ENCODE assay signal across 20 cellular contexts in genomic region chr20:56382696-56383095, GRCh38. TPM values are rescaled to one million over a fixed set of nuclear protein-coding genes. Genes with fewer than 3 reads are reported as not detected.
A peak's percentile ranks its signal among the peaks of the same experiment; 100 is the strongest.
DNase-seq lines count a peak whose midpoint lies in the region; ATAC-seq and TF ChIP-seq lines count a peak whose summit lies in the region.
"Had no signal": no experiment of that assay in that cellular context is flagged by ENCODE, and none has a peak within 500 bp of the region (broad histone marks: within the 10 kb centered on the region; RNA-seq: fewer than 3 reads in every experiment).

No MANE protein-coding gene starts in this region.

- TF ChIP-seq CTCF in MCF 10A (IDR thresholded peaks at IDR 0.05; ENCODE audit: unreplicated experiment) (no peak), breast epithelium (IDR thresholded peaks at IDR 0.05) (no peak), glutamatergic neuron (IDR thresholded peaks at IDR 0.05; ENCODE audit: partially characterized antibody, unreplicated experiment) (no peak), osteocyte (IDR thresholded peaks at IDR 0.05) (no peak), stomach (IDR thresholded peaks at IDR 0.05) (no peak)

- H3K36me3 ChIP-seq in breast epithelium (no peaks in the 10 kb centered on the region), stomach (peaks cover 0 to 58% (median 8%) of the 10 kb centered on the region in 4 donors)

- H3K27me3 ChIP-seq in breast epithelium, result no peaks in the 10 kb centered on the region
- no peaks in the 10 kb centered on the region for H3K27me3 ChIP-seq in stomach

- H3K36me3 Mint-ChIP-seq in MCF 10A (ENCODE audit: insufficient read depth, unreplicated experiment) (peaks cover 38% of the 10 kb centered on the region), glutamatergic neuron (ENCODE audit: unreplicated experiment) (no peaks in the 10 kb centered on the region), osteocyte (ENCODE audit: unreplicated experiment) (peaks cover 3% of the 10 kb centered on the region)
- peaks cover 87% of the 10 kb centered on the region for H3K36me3 Mint-ChIP-seq in activated T-helper 2 cell treated with anti-CD3 and anti-CD28 coated beads, Interferon-gamma antibody, Interleukin-2, Interleukin-4, amounts not matched to agents 10 μg/mL and 5 μg/mL and 100 μg/mL, durations not matched to agents 14 hours and 24 hours and 36 hours (ENCODE audit: low read depth)

- H3K4me1 ChIP-seq in breast epithelium (no peaks in the 10 kb centered on the region), stomach (peaks cover 0 to 10% (median 5%) of the 10 kb centered on the region in 4 donors)

- H3K27me3 Mint-ChIP-seq in MCF 10A (ENCODE audit: insufficient read depth, unreplicated experiment) (no peaks in the 10 kb centered on the region), glutamatergic neuron (ENCODE audit: unreplicated experiment) (peaks cover 4% of the 10 kb centered on the region), osteocyte (ENCODE audit: unreplicated experiment) (no peaks in the 10 kb centered on the region)
- no peaks in the 10 kb centered on the region for H3K27me3 Mint-ChIP-seq in activated T-helper 2 cell treated with anti-CD3 and anti-CD28 coated beads, Interferon-gamma antibody, Interleukin-2, Interleukin-4, amounts not matched to agents 10 μg/mL and 5 μg/mL and 100 μg/mL, durations not matched to agents 14 hours and 24 hours and 36 hours (ENCODE audit: low read depth)
- H3K27me3 Mint-ChIP-seq: B cell had no signal

- no peaks in the 10 kb centered on the region for H3K9me3 ChIP-seq in breast epithelium
- H3K9me3 ChIP-seq in stomach, result no peaks in the 10 kb centered on the region

- H3K4me3 Mint-ChIP-seq in MCF 10A (ENCODE audit: unreplicated experiment) (no peak overlapping the region), glutamatergic neuron (ENCODE audit: unreplicated experiment) (peak overlapping the region; percentile 78), osteocyte (ENCODE audit: unreplicated experiment) (no peak overlapping the region)
- no peak overlapping the region for H3K4me3 Mint-ChIP-seq in activated T-helper 2 cell treated with anti-CD3 and anti-CD28 coated beads, Interferon-gamma antibody, Interleukin-2, Interleukin-4, amounts not matched to agents 10 μg/mL and 5 μg/mL and 100 μg/mL, durations not matched to agents 14 hours and 24 hours and 36 hours (ENCODE audit: low read depth)
- H3K4me3 Mint-ChIP-seq: B cell, CD14-positive monocyte, H9 had no signal

- BruUV-seq in MCF 10A (replicated peaks; lab: Mats Ljungman, UMichigan), result no TSS peak

- DNase-seq in MCF 10A (ENCODE audit: unreplicated experiment), result no peak
- no peak for DNase-seq in breast epithelium (ENCODE audit: low spot score in 2 of 2)
- no peak for DNase-seq in activated T-helper 2 cell treated with anti-CD3 and anti-CD28 coated beads, Interferon-gamma antibody, Interleukin-2, Interleukin-4, amounts not matched to agents 10 μg/mL and 5 μg/mL and 100 μg/mL, durations not matched to agents 14 hours and 24 hours and 36 hours (ENCODE audit: low spot score)
- DNase-seq in glutamatergic neuron, result no peak
- DNase-seq in osteocyte (ENCODE audit: extremely low spot score, unreplicated experiment), result no peak
- DNase-seq in sciatic nerve (ENCODE audit: low spot score), result no peak
- no peak for DNase-seq in NCI-H146 (lab: John Stamatoyannopoulos, UW)
- no peak for DNase-seq in stomach
- DNase-seq: GM23248; H9; KG1; NCI-H187 treated with DMSO at 0.1 percent for 48 hours; NCI-H510A; NCI-H748 treated with DMSO at 0.1 percent for 48 hours; NK-92 treated with Interleukin-12 subunit alpha and Interleukin-12 subunit beta, amount 100 ng/mL, for 24 hours; SIG-M5 had no signal

- H3K4me1 Mint-ChIP-seq in MCF 10A (ENCODE audit: insufficient read depth, unreplicated experiment) (peaks cover 11% of the 10 kb centered on the region), glutamatergic neuron (ENCODE audit: low read depth, unreplicated experiment) (peaks cover 31% of the 10 kb centered on the region), osteocyte (ENCODE audit: unreplicated experiment) (peaks cover 17% of the 10 kb centered on the region)
- peaks cover 56% of the 10 kb centered on the region for H3K4me1 Mint-ChIP-seq in activated T-helper 2 cell treated with anti-CD3 and anti-CD28 coated beads, Interferon-gamma antibody, Interleukin-2, Interleukin-4, amounts not matched to agents 10 μg/mL and 5 μg/mL and 100 μg/mL, durations not matched to agents 14 hours and 24 hours and 36 hours (ENCODE audit: low read depth)
- H3K4me1 Mint-ChIP-seq: B cell had no signal

- H3K27ac Mint-ChIP-seq in MCF 10A (ENCODE audit: low read depth, unreplicated experiment), result peak overlapping the region; percentile 49
- peak overlapping the region; percentile 46 for H3K27ac Mint-ChIP-seq in activated T-helper 2 cell treated with anti-CD3 and anti-CD28 coated beads, Interferon-gamma antibody, Interleukin-2, Interleukin-4, amounts not matched to agents 10 μg/mL and 5 μg/mL and 100 μg/mL, durations not matched to agents 14 hours and 24 hours and 36 hours
- peak overlapping the region; percentile 94 for H3K27ac Mint-ChIP-seq in glutamatergic neuron (ENCODE audit: unreplicated experiment)
- peak overlapping the region; percentile 83 for H3K27ac Mint-ChIP-seq in osteocyte (ENCODE audit: unreplicated experiment)
- H3K27ac Mint-ChIP-seq: B cell had no signal

- no peak for TF ChIP-seq EP300 in stomach (IDR thresholded peaks at IDR 0.05)

- TF ChIP-seq POLR2A in breast epithelium (IDR thresholded peaks at IDR 0.05) (no peak), stomach (IDR thresholded peaks at IDR 0.05) (no peak)

- no peak overlapping the region for H3K27ac ChIP-seq in breast epithelium
- H3K27ac ChIP-seq in stomach, result no peak overlapping the region
- H3K27ac ChIP-seq: GM23248 had no signal

- ATAC-seq in sciatic nerve, result no peak
- ATAC-seq: Panc1 had no signal

- H3K4me3 ChIP-seq in breast epithelium, result no peak overlapping the region
- H3K4me3 ChIP-seq in stomach, result no peak overlapping the region
- H3K4me3 ChIP-seq: GM23248 had no signal

- H3K9me3 Mint-ChIP-seq in MCF 10A (ENCODE audit: unreplicated experiment) (no peaks in the 10 kb centered on the region), glutamatergic neuron (ENCODE audit: unreplicated experiment) (peaks cover 4% of the 10 kb centered on the region), osteocyte (ENCODE audit: unreplicated experiment) (no peaks in the 10 kb centered on the region)
- no peaks in the 10 kb centered on the region for H3K9me3 Mint-ChIP-seq in activated T-helper 2 cell treated with anti-CD3 and anti-CD28 coated beads, Interferon-gamma antibody, Interleukin-2, Interleukin-4, amounts not matched to agents 10 μg/mL and 5 μg/mL and 100 μg/mL, durations not matched to agents 14 hours and 24 hours and 36 hours
- H3K9me3 Mint-ChIP-seq: H9 had no signal

- CTCF ChIA-PET in MCF 10A (lab: Yijun Ruan, JAX), result interaction anchor here (0.7 to 1.4 kb wide), 4 partner anchors 9 to 195 kb away, joined by 3 to 4 read pairs (median 4); partner anchors contain the start of gene AURKA

- intact Hi-C loops in MCF 10A (cut with micrococcal nuclease) (no loop called here), breast epithelium (cut with DNase I; ENCODE audit: low total_unique reads) (no loop called here), sciatic nerve (cut with DNase I) (no loop called here), stomach (cut with DNase I; ENCODE audit: low total_unique reads) (no loop called here)
- intact Hi-C loops in activated T-helper 2 cell treated with anti-CD3 and anti-CD28 coated beads, Interferon-gamma antibody, Interleukin-2, Interleukin-4, amounts not matched to agents 10 μg/mL and 5 μg/mL and 100 μg/mL, durations not matched to agents 14 hours and 24 hours and 36 hours (cut with micrococcal nuclease), result no loop called here

- 37 to 57% (median 44%) methylated on average over 4 of the region's 4 CpGs for WGBS in stomach, 5 donors

- POLR2A ChIA-PET in MCF 10A (lab: Yijun Ruan, JAX), result interaction anchor here (1.1 to 4.9 kb wide), 3 partner anchors 9 to 24 kb away, joined by 4 to 32 read pairs (median 14); partner anchors contain the start of genes AURKA, CSTF1 and FAM210B

RNA-seq across cellular contexts. Expression of gene AURKA, which starts 9.3 kb away (rescaled TPM):
- total RNA-seq in MCF 10A (2022) (65.8 and 75.3 TPM in 2 replicates), breast epithelium (1 to 10 TPM in 2 of 3 donors, under 1 TPM in 1; 0.98 to 2.2 (median 1.6) TPM), glutamatergic neuron (ENCODE audit: unreplicated experiment) (12.4 TPM), osteocyte (10.4 and 11.7 TPM in 2 replicates), sciatic nerve (1.4 TPM), stomach (10 to 100 TPM in 2 of 5 donors, 1 to 10 TPM in 2, under 1 TPM in 1; 0.45 to 27.7 (median 7.0) TPM)
- 64.8 and 71.1 TPM in 2 replicates for total RNA-seq in activated T-helper 2 cell treated with anti-CD3 and anti-CD28 coated beads, Interferon-gamma antibody, Interleukin-2, Interleukin-4, amounts not matched to agents 10 μg/mL and 5 μg/mL and 100 μg/mL, durations not matched to agents 14 hours and 24 hours and 36 hours
- polyA plus RNA-seq in stomach, result 1 to 10 TPM; 5.1 to 8.3 (median 6.7) TPM

RNA-seq across cellular contexts. Expression of gene CSTF1, which starts 9.7 kb away (rescaled TPM):
- 30.1 and 35.1 TPM in 2 replicates for total RNA-seq in MCF 10A (2022)
- total RNA-seq in breast epithelium, result 10 to 100 TPM; 17.1 to 53.4 (median 35.7) TPM
- 51.2 and 52.1 TPM in 2 replicates for total RNA-seq in activated T-helper 2 cell treated with anti-CD3 and anti-CD28 coated beads, Interferon-gamma antibody, Interleukin-2, Interleukin-4, amounts not matched to agents 10 μg/mL and 5 μg/mL and 100 μg/mL, durations not matched to agents 14 hours and 24 hours and 36 hours
- 25.6 TPM for total RNA-seq in glutamatergic neuron (ENCODE audit: unreplicated experiment)
- 36.2 and 38.6 TPM in 2 replicates for total RNA-seq in osteocyte
- total RNA-seq in sciatic nerve, result 25.3 TPM
- 10 to 100 TPM in 4 of 5 donors, 1 to 10 TPM in 1; 9.3 to 86.2 (median 23.9) TPM for total RNA-seq in stomach
- polyA plus RNA-seq in stomach, result 10 to 100 TPM in 1 of 3 donors, 1 to 10 TPM in 2; 7.1 to 12.8 (median 8.7) TPM

RNA-seq across cellular contexts. Expression of gene FAM210B, which starts 23.9 kb away (rescaled TPM):
- total RNA-seq in MCF 10A (2022) (37.7 and 38.2 TPM in 2 replicates), breast epithelium (10 to 100 TPM; 62.6 to 100.0 (median 80.8) TPM), glutamatergic neuron (ENCODE audit: unreplicated experiment) (86.1 TPM), osteocyte (46.9 and 50.6 TPM in 2 replicates), sciatic nerve (76.0 TPM), stomach (10 to 100 TPM; 11.3 to 33.8 (median 26.1) TPM)
- 9.2 TPM in 2 replicates for total RNA-seq in activated T-helper 2 cell treated with anti-CD3 and anti-CD28 coated beads, Interferon-gamma antibody, Interleukin-2, Interleukin-4, amounts not matched to agents 10 μg/mL and 5 μg/mL and 100 μg/mL, durations not matched to agents 14 hours and 24 hours and 36 hours
- 10 to 100 TPM; 32.5 to 42.6 (median 32.5) TPM for polyA plus RNA-seq in stomach

RNA-seq across cellular contexts. Expression of gene CASS4, which starts 29.4 kb away (rescaled TPM):
- total RNA-seq in MCF 10A (2022) (not detected in 2 replicates), breast epithelium (1 to 10 TPM; 1.6 to 3.4 (median 2.2) TPM), glutamatergic neuron (ENCODE audit: unreplicated experiment) (not detected), osteocyte (0.13 TPM in 1 of 2 replicates, not detected in the other), sciatic nerve (2.4 TPM), stomach (1 to 10 TPM in 3 of 5 donors, under 1 TPM in 1, not detected in 1; 0.45 to 8.2 (median 4.2) TPM)
- 4.6 and 4.7 TPM in 2 replicates for total RNA-seq in activated T-helper 2 cell treated with anti-CD3 and anti-CD28 coated beads, Interferon-gamma antibody, Interleukin-2, Interleukin-4, amounts not matched to agents 10 μg/mL and 5 μg/mL and 100 μg/mL, durations not matched to agents 14 hours and 24 hours and 36 hours
- polyA plus RNA-seq in stomach, result 1 to 10 TPM in 1 of 3 donors, under 1 TPM in 2; 0.23 to 1.6 (median 0.76) TPM
- total RNA-seq: H9, HT1080 had no signal
